In genomic region chr10:123614888-123615287, GRCh38 we compare ENCODE assay signal across 7 cellular contexts. TPM values are rescaled to one million over a fixed set of nuclear protein-coding genes. Genes with fewer than 3 reads are reported as not detected.
DNase-seq lines count a peak whose midpoint lies in the region; ATAC-seq, FAIRE-seq and TF ChIP-seq lines count a peak whose summit lies in the region.

No MANE protein-coding gene starts in this region.

- H3K9me3 ChIP-seq in H9 (ENCODE audit: control insufficient read depth, low read depth, low read length) (no peaks in the 10 kb centered on the region), breast epithelium (no peaks in the 10 kb centered on the region), HepG2 (ENCODE audit: low read length) (no peaks in the 10 kb centered on the region)

- TF ChIP-seq POLR2A in breast epithelium (IDR thresholded peaks at IDR 0.05) (no peak), HepG2 (IDR thresholded peaks at IDR 0.05; ENCODE audit: insufficient read depth in 1 of 2, low read depth in 2 of 2, low read length in 2 of 2) (no peak)

- H3K27ac Mint-ChIP-seq in H9, result no peak overlapping the region; a peak in 1 of 7 replicates

- H3K56ac ChIP-seq in H9 (ENCODE audit: insufficient read length, low read depth, low read length), result no peak overlapping the region

- intact Hi-C loops in breast epithelium (cut with DNase I; ENCODE audit: low total_unique reads) (no loop called here), HepG2 (cut with micrococcal nuclease; ENCODE audit: unreplicated experiment) (no loop called here)

- no peak overlapping the region for H2BK5ac ChIP-seq in H9 (ENCODE audit: insufficient read length, low read length)

- H2BK15ac ChIP-seq in H9 (ENCODE audit: low read depth, low read length), result no peak overlapping the region

- H3K18ac ChIP-seq in H9 (ENCODE audit: insufficient read length, low read depth, low read length), result no peak overlapping the region

- no peak overlapping the region for H4K8ac ChIP-seq in H9 (replicated peaks; ENCODE audit: insufficient read length, low read depth, low read length)

- CTCF ChIA-PET in HepG2 (lab: Yijun Ruan, JAX; ENCODE audit: low intra/inter-chr PET ratio, low total read pairs), result no interaction called here

- no peaks in the 10 kb centered on the region for H3K79me1 ChIP-seq in H9 (ENCODE audit: insufficient read depth, low read depth, low read length, poor library complexity, severe bottlenecking)

- no peak overlapping the region for H2BK12ac ChIP-seq in H9 (ENCODE audit: insufficient read length, low read depth, low read length)

- no peak for TF ChIP-seq CTCF in H9 (conservative IDR thresholded peaks at IDR 0.05)
- TF ChIP-seq CTCF in breast epithelium (IDR thresholded peaks at IDR 0.05), result no peak
- no peak for TF ChIP-seq CTCF in HepG2 (CRISPR knock-in tag; IDR thresholded peaks at IDR 0.05)

- H4K5ac ChIP-seq in H9 (ENCODE audit: insufficient read length, low read depth, low read length), result no peak overlapping the region

- no peak overlapping the region for H2BK20ac ChIP-seq in H9 (ENCODE audit: low read depth, low read length, poor library complexity, severe bottlenecking)

- no peaks in the 10 kb centered on the region for H3K9me3 Mint-ChIP-seq in H9

- no peaks in the 10 kb centered on the region for H3K23me2 ChIP-seq in H9 (ENCODE audit: insufficient read length, low read depth, low read length, poor library complexity, severe bottlenecking)

- H3K27ac ChIP-seq in H9 (ENCODE audit: insufficient read length, low read depth, low read length), result no peak overlapping the region
- H3K27ac ChIP-seq in breast epithelium, result no peak overlapping the region
- no peak overlapping the region for H3K27ac ChIP-seq in HepG2 (ENCODE audit: extremely low read length, insufficient read depth, low read length)

- H3K4me1 Mint-ChIP-seq in H9, result peaks cover 4 to 9% of the 10 kb centered on the region in 2 experiments; a peak in 2 of 4 replicates

- H4K91ac ChIP-seq in H9 (ENCODE audit: insufficient read length, low read depth, low read length), result no peak overlapping the region

- no peak overlapping the region for H3K4me3 ChIP-seq in breast epithelium
- H3K4me3 ChIP-seq in HepG2 (replicated peaks in 1 of 3; ENCODE audit: insufficient read depth in 1 of 3, low read depth in 2 of 3, low read length in 3 of 3), result no peak overlapping the region

- H3K36me3 ChIP-seq in breast epithelium (no peaks in the 10 kb centered on the region), HepG2 (replicated peaks in 1 of 2; ENCODE audit: control insufficient read depth in 1 of 2, insufficient read depth in 2 of 2, low read length in 2 of 2) (no peaks in the 10 kb centered on the region)

- TF ChIP-seq EP300 in HepG2 (IDR thresholded peaks at IDR 0.05; ENCODE audit: low read depth in 2 of 2, low read length in 2 of 2) (no peak), HepG2 (CRISPR knock-in tag; IDR thresholded peaks at IDR 0.05; ENCODE audit: borderline replicate concordance) (no peak)

- no peak overlapping the region for H2BK120ac ChIP-seq in H9 (ENCODE audit: low read depth, low read length, poor library complexity, severe bottlenecking)

- peaks cover 29% of the 10 kb centered on the region for H3K27me3 Mint-ChIP-seq in H9 (ENCODE audit: low read depth)

- POLR2A ChIA-PET in HepG2 (lab: Yijun Ruan, JAX), result no interaction called here

- H2AFZ ChIP-seq in H9 (ENCODE audit: low read length) (no peak overlapping the region), HepG2 (ENCODE audit: low read length) (no peak overlapping the region)

- H3K4me1 ChIP-seq in H9 (ENCODE audit: insufficient read depth, low read length) (no peaks in the 10 kb centered on the region), breast epithelium (no peaks in the 10 kb centered on the region), HepG2 (ENCODE audit: insufficient read depth, low read length) (no peaks in the 10 kb centered on the region)

- H2AK5ac ChIP-seq in H9 (ENCODE audit: insufficient read length, low read length), result no peak overlapping the region

- no peaks in the 10 kb centered on the region for H3K79me2 ChIP-seq in H9 (ENCODE audit: insufficient read depth, low read length)
- H3K79me2 ChIP-seq in HepG2 (ENCODE audit: insufficient read depth, low read length), result no peaks in the 10 kb centered on the region

- H3K14ac ChIP-seq in H9 (ENCODE audit: insufficient read depth, low read length), result no peak overlapping the region; the same call in 1 of the 2 replicates

- H3K9ac ChIP-seq in H9 (ENCODE audit: extremely low read depth, insufficient read length, low read length) (no peak overlapping the region), HepG2 (ENCODE audit: insufficient read depth, low read depth, low read length) (no peak overlapping the region)

- H3K27me3 ChIP-seq in H9 (ENCODE audit: insufficient read depth, low read length) (no peaks in the 10 kb centered on the region), breast epithelium (peaks cover 0 to 5% of the 10 kb centered on the region in 2 donors), HepG2 (ENCODE audit: control insufficient read depth in 1 of 2, insufficient read depth in 2 of 2, low read length in 2 of 2) (no peaks in the 10 kb centered on the region; a peak in 1 of 5 replicates)

- H3K4ac ChIP-seq in H9 (ENCODE audit: low read depth, low read length), result no peak overlapping the region

- H3K4me3 Mint-ChIP-seq in H9, result no peak overlapping the region

- H4K20me1 ChIP-seq in H9 (ENCODE audit: control insufficient read depth, insufficient read depth, insufficient read length), result no peaks in the 10 kb centered on the region
- H4K20me1 ChIP-seq in HepG2 (ENCODE audit: insufficient read depth, low read length), result no peaks in the 10 kb centered on the region; the same call in 1 of the 2 replicates

- DNase-seq in H9, result peak; percentile 87
- peak; percentile 35 for DNase-seq in SK-MEL-5 (ENCODE audit: low read depth, low spot score)
- DNase-seq in breast epithelium (ENCODE audit: low spot score in 2 of 2), result peak; percentile 31 to 85
- peak; percentile 35 for DNase-seq in HepG2 (ENCODE audit: low spot score)
- peak; percentile 11 for DNase-seq in stromal cell of bone marrow (ENCODE audit: low read depth)
- DNase-seq in SKM-1 treated with dmso at 0.1 percent for 144 hours (lab: John Stamatoyannopoulos, UW; ENCODE audit: unreplicated experiment), result no peak

- BruUV-seq in HepG2 (replicated peaks; lab: Mats Ljungman, UMichigan), result no TSS peak

- no peak for FAIRE-seq in HepG2 (lab: Jason Lieb, UNC)

- TF ChIP-seq RAD21 in HepG2 (CRISPR knock-in tag; IDR thresholded peaks at IDR 0.05), result no peak

- H3K4me2 ChIP-seq in H9 (ENCODE audit: insufficient read depth, insufficient read length, low read length) (no peak overlapping the region), HepG2 (ENCODE audit: low read depth, low read length) (no peak overlapping the region)

- ATAC-seq in HepG2 (peak; percentile 80), GM21360 (IDR thresholded peaks at IDR 0.05; ENCODE audit: unreplicated experiment) (no peak)

- H3T11ph ChIP-seq in H9 (ENCODE audit: low read length), result no peak overlapping the region

- in situ Hi-C loops in SK-MEL-5 (cut with HindIII; ENCODE audit: low pct_unique_long_range_greater_than_20kb, low sequenced_read_pairs) (no loop called here), HepG2 (cut with HindIII; ENCODE audit: extremely low pct_ligation_motif_present, low pct_unique_long_range_greater_than_20kb) (no loop called here)

- WGBS in H9 (ENCODE audit: extremely low coverage, insufficient read length, low lambda C conversion rate), result no CpG with 5 or more reads among the region's 12 CpGs
- WGBS in HepG2 (ENCODE audit: low lambda C conversion rate), result 25% methylated on average over 4 of the region's 12 CpGs

- H3K23ac ChIP-seq in H9 (ENCODE audit: insufficient read length, low read depth, low read length), result no peak overlapping the region

- H3K36me3 Mint-ChIP-seq in H9 (ENCODE audit: insufficient read depth in 1 of 3, low read depth in 3 of 3), result no peaks in the 10 kb centered on the region; a peak in 1 of 7 replicates

TF ChIP-seq in HepG2, 621 proteins besides CTCF, POLR2A, EP300 and RAD21 (continues in another document):
- peak; percentile 87 for TF ChIP-seq TEF (CRISPR knock-in tag; IDR thresholded peaks at IDR 0.05)

RNA-seq across cellular contexts. Expression of gene GPR26, which starts 51.3 kb away (rescaled TPM):
- total RNA-seq in H9 (2021) (0.07 and 0.09 TPM in 2 replicates), breast epithelium (not detected), HepG2 (2016; rRNA removed; fragmentation: Illumina TruSeq; extraction: Trizol) (not detected in 2 replicates)
- total RNA-seq in SK-MEL-5 (2014; rRNA removed; shearing (Covaris generic)), result 0.03 TPM in 1 of 2 replicates, not detected in the other
- polyA plus RNA-seq in SK-MEL-5 (2015; cell fraction: cytosol; rRNA removed), result 0.01 TPM in 1 of 2 replicates, not detected in the other
- not detected in 2 replicates for polyA plus RNA-seq in SK-MEL-5 (2015; cell fraction: nucleus; rRNA removed)
- not detected in 2 replicates for total RNA-seq in HepG2 (2016; cell fraction: cytosol; rRNA removed; fragmentation: Illumina TruSeq; extraction: Trizol; ENCODE audit: low read depth)
- not detected in 2 replicates for total RNA-seq in HepG2 (2016; cell fraction: insoluble cytoplasmic fraction; rRNA removed; fragmentation: Illumina TruSeq; extraction: Trizol)
- total RNA-seq in HepG2 (2016; cell fraction: membrane; rRNA removed; fragmentation: Illumina TruSeq; extraction: Trizol), result not detected in 2 replicates
- total RNA-seq in HepG2 (2016; cell fraction: nucleus; rRNA removed; fragmentation: Illumina TruSeq; extraction: Trizol), result not detected in 2 replicates
- polyA plus RNA-seq in HepG2 (2011; rRNA removed), result not detected in 2 replicates
- not detected in 2 replicates for polyA plus RNA-seq in HepG2 (2011; cell fraction: cytosol; rRNA removed)
- polyA plus RNA-seq in HepG2 (2011; cell fraction: nucleus; rRNA removed), result not detected in 2 replicates
- not detected in 2 replicates for polyA plus RNA-seq in HepG2 (2012)
- polyA plus RNA-seq in HepG2 (2016; cell fraction: cytosol; fragmentation: Illumina TruSeq; extraction: Trizol; ENCODE audit: low read depth), result not detected in 2 replicates
- polyA plus RNA-seq in HepG2 (2016; cell fraction: insoluble cytoplasmic fraction; fragmentation: Illumina TruSeq; extraction: Trizol; ENCODE audit: low read depth), result not detected in 2 replicates
- not detected in 2 replicates for polyA plus RNA-seq in HepG2 (2016; cell fraction: membrane; fragmentation: Illumina TruSeq; extraction: Trizol; ENCODE audit: low read depth)
- polyA plus RNA-seq in HepG2 (2016; cell fraction: nucleus; fragmentation: Illumina TruSeq; extraction: Trizol; ENCODE audit: insufficient read depth, low read depth), result not detected in 2 replicates
- not detected in 2 replicates for polyA minus RNA-seq in HepG2 (2011; rRNA and poly(A)+ RNA removed; ENCODE audit: low replicate concordance)
- polyA minus RNA-seq in HepG2 (2011; cell fraction: cytosol; rRNA and poly(A)+ RNA removed), result not detected in 2 replicates
- polyA minus RNA-seq in HepG2 (2011; cell fraction: nucleus; rRNA and poly(A)+ RNA removed), result not detected in 2 replicates
